2 cellular contexts compared by ENCODE assay signal in genomic region chr2:98479959-98480524, GRCh38.
TF ChIP-seq lines count a peak whose summit lies in the region.

No MANE protein-coding gene starts in this region.

TF ChIP-seq in IMR-90, 13 proteins besides CTCF, POLR2A, EP300 and RAD21 (continued from another document):
- TF ChIP-seq RCOR1 (IDR thresholded peaks at IDR 0.05; ENCODE audit: insufficient replicate concordance, low read length) (no peak), CEBPB (IDR thresholded peaks at IDR 0.05; ENCODE audit: low read depth, low read length) (no peak), RFX5 (IDR thresholded peaks at IDR 0.05; ENCODE audit: low read depth, low read length) (no peak), MAZ (IDR thresholded peaks at IDR 0.05; ENCODE audit: borderline replicate concordance, low read depth, low read length) (no peak), NFE2L2 (IDR thresholded peaks at IDR 0.05; ENCODE audit: low read depth, low read length) (no peak), SMC3 (IDR thresholded peaks at IDR 0.05; ENCODE audit: low read depth, low read length) (no peak), ELK1 (IDR thresholded peaks at IDR 0.05; ENCODE audit: borderline replicate concordance, low read depth, low read length) (no peak), MAFK (IDR thresholded peaks at IDR 0.05; ENCODE audit: low read depth, low read length) (no peak), USF2 (IDR thresholded peaks at IDR 0.05; ENCODE audit: low read depth, low read length) (no peak), CHD1 (IDR thresholded peaks at IDR 0.05; ENCODE audit: low read depth, low read length) (no peak)
TF ChIP-seq in IMR-90: peak in this region for 0.

TF ChIP-seq in endothelial cell of umbilical vein, 7 proteins besides CTCF, POLR2A, EP300 and RAD21 (continued from another document):
- TF ChIP-seq FOS (IDR thresholded peaks at IDR 0.05; ENCODE audit: borderline replicate concordance, insufficient read depth, low read length) (no peak), MAX (IDR thresholded peaks at IDR 0.05; ENCODE audit: insufficient read depth, insufficient read length) (no peak), JUN (IDR thresholded peaks at IDR 0.05; ENCODE audit: borderline replicate concordance, insufficient read depth, insufficient read length, low read depth) (no peak), EZH2 (IDR thresholded peaks at IDR 0.05; ENCODE audit: borderline replicate concordance, low read depth, low read length, severe bottlenecking) (no peak), POLR2AphosphoS5 (IDR thresholded peaks at IDR 0.05; ENCODE audit: insufficient read depth, low read depth, low read length) (no peak)
TF ChIP-seq in endothelial cell of umbilical vein: peak in this region for 1.
